ENCODE assay signal across 10 cellular contexts in genomic region chr12:12482959-12483358, GRCh38.
DNase-seq lines count a peak whose midpoint lies in the region; ATAC-seq lines count a peak whose summit lies in the region.
"Had no signal": no experiment of that assay in that cellular context is flagged by ENCODE, and none has a peak within 500 bp of the region (broad histone marks: within the 10 kb centered on the region; RNA-seq: fewer than 3 reads in every experiment).

No MANE protein-coding gene starts in this region.

- H3K36me3 ChIP-seq in mucosa of rectum (ENCODE audit: control insufficient read depth in 2 of 2, insufficient read depth in 2 of 2, low read length in 2 of 2) = peaks cover 31 to 41% of the 10 kb centered on the region in 2 donors

- H3K27me3 ChIP-seq in mucosa of rectum (ENCODE audit: control insufficient read depth in 2 of 2, insufficient read depth in 2 of 2, low read length in 2 of 2) = no peaks in the 10 kb centered on the region

- no peak overlapping the region for H3K9ac ChIP-seq in mucosa of rectum (ENCODE audit: low read depth in 1 of 2, low read length in 2 of 2)

- peak overlapping the region; percentile 17 to 39 for H3K27ac ChIP-seq in mucosa of rectum (ENCODE audit: low read depth in 2 of 2, low read length in 2 of 2)
- H3K27ac ChIP-seq: SK-N-MC had no signal

- H3K4me1 ChIP-seq in mucosa of rectum (ENCODE audit: control insufficient read depth in 2 of 2, insufficient read depth in 2 of 2, low read length in 2 of 2) = no peaks in the 10 kb centered on the region

- peak; percentile 46 for DNase-seq in SKM-1 treated with dmso at 0.1 percent for 144 hours (lab: John Stamatoyannopoulos, UW; ENCODE audit: unreplicated experiment)
- no peak for DNase-seq in NCI-H1092 (lab: John Stamatoyannopoulos, UW)
- no peak for DNase-seq in activated CD4-positive, CD25-positive, alpha-beta regulatory T cell (lab: John Stamatoyannopoulos, UW)
- DNase-seq: NCI-H1930 had no signal

- peak; percentile 53 for ATAC-seq in GM18508 (IDR thresholded peaks at IDR 0.05; ENCODE audit: insufficient read depth, unreplicated experiment)
- peak; percentile 54 for ATAC-seq in GM21390 (IDR thresholded peaks at IDR 0.05; ENCODE audit: unreplicated experiment)
- ATAC-seq in GM18873 (IDR thresholded peaks at IDR 0.05; ENCODE audit: low FRiP score, unreplicated experiment) = no peak
- no peak for ATAC-seq in GM21528 (IDR thresholded peaks at IDR 0.05; ENCODE audit: low FRiP score, unreplicated experiment)

- no peak overlapping the region for H3K4me3 ChIP-seq in mucosa of rectum (ENCODE audit: low read length in 2 of 2)
- H3K4me3 ChIP-seq: SK-N-MC had no signal

- H3K9me3 ChIP-seq in mucosa of rectum (ENCODE audit: control insufficient read depth in 2 of 2, low read length in 2 of 2) = no peaks in the 10 kb centered on the region

Comparison
In these comparisons a context has a peak if more than half of its experiments do, and no peak if none do; other contexts are left out.
1. ATAC-seq: peak in GM18508 (single experiment) and GM21390 (single experiment); none in GM18873 (single experiment) and GM21528 (single experiment).